Comparison of ENCODE assay signal across 11 cellular contexts in the genomic region with DNA sequence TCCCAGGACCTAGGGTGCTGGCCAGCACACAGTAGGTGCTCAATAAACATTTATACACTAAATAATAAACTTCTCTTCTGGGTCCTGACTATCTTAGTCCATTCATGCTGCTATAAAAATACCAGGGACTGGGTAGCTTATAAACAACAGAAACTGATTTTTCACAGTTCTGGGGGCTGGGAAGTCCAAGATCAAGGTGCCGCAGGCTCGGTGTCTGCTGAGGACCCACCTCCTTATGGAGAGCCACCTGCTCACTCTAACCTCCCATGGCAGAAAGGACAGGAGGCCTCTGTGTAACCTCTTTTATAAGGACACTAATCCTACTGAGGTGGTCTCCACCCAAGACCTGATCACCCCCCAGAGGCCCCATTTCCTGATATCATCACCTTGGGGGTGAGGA.
"Had no signal": no experiment of that assay in that cellular context is flagged by ENCODE, and none has a peak within 500 bp of the region (broad histone marks: within the 10 kb centered on the region; RNA-seq: fewer than 3 reads in every experiment).

No MANE protein-coding gene starts in this region.

- H2AFZ ChIP-seq: GM23248, GM23338 had no signal

- FAIRE-seq: H1, H54 had no signal

- H3K4me1 ChIP-seq: HAP-1 had no signal

- H3K4me2 ChIP-seq: GM23338 had no signal

- ATAC-seq: GM23338, HCT116 had no signal

- H3K9ac ChIP-seq: GM23248 had no signal

- H3K27ac Mint-ChIP-seq: GM23338, H9, HFFc6 had no signal

- DNase-seq: GM23248, GOT3, H7, H9, HCEC 1CT, HFFc6 had no signal

- H3K27ac ChIP-seq: GM23248 had no signal

- H3K4me3 Mint-ChIP-seq: GM23338, H9, HFFc6 had no signal

- H3K9me3 Mint-ChIP-seq: GM23338, HFFc6 had no signal

- H3K9me3 ChIP-seq: HAP-1 had no signal

- H3K4me3 ChIP-seq: GM23248, GM23338, HAP-1 had no signal

- H3K36me3 ChIP-seq: HAP-1 had no signal
